ENCODE assay signal across 11 cellular contexts in the genomic region with DNA sequence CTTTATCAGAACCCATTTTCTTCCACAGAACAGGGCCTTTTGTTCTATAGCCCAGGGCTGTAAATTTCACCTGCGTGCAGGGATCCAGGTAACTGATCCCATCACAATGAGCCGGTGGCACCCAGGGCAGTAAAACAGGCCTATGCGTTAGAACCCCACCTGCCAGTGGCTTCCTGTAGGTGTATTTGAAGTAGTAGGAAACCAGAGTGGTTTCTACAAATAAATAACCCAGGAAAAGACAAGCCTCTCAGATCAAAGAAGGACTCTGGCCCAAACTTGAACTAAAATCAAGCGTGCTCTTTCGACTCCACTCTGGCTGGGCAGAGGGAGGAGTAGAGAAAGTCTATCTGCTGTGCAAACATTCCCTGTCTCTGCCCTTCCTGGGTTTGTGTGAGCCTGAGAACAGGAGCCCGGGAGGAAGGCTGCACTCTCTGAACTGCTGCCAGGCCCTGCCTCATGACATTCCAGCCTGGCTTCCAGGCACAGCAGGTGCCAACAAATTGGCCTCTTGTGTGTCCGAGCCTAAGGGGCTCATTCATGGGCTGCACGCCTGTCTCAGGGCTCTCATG.
DNase-seq lines count a peak whose midpoint lies in the region; ATAC-seq and TF ChIP-seq lines count a peak whose summit lies in the region.
"Had no signal": no experiment of that assay in that cellular context is flagged by ENCODE, and none has a peak within 500 bp of the region (broad histone marks: within the 10 kb centered on the region; RNA-seq: fewer than 3 reads in every experiment).

No MANE protein-coding gene starts in this region.

- no peaks in the 10 kb centered on the region for H3K9me3 Mint-ChIP-seq in effector memory CD8-positive, alpha-beta T cell
- H3K9me3 Mint-ChIP-seq: activated B cell treated with CpG ODN at 0.5 μM for 24 hours had no signal

- no peak overlapping the region for H3K4me3 ChIP-seq in choroid plexus epithelial cell (ENCODE audit: low read depth, low read length)
- H3K4me3 ChIP-seq in muscle layer of colon (ENCODE audit: low read depth in 1 of 2, low read length in 2 of 2) = no peak overlapping the region
- H3K4me3 ChIP-seq: HAP-1 had no signal

- H3K9ac ChIP-seq in muscle layer of colon (ENCODE audit: low read length) = no peak overlapping the region

- H3K27me3 Mint-ChIP-seq in effector memory CD8-positive, alpha-beta T cell = peaks cover 42 to 51% of the 10 kb centered on the region in 2 donors
- H3K27me3 Mint-ChIP-seq: activated B cell treated with CpG ODN at 0.5 μM for 24 hours had no signal

- H3K4me1 Mint-ChIP-seq in effector memory CD8-positive, alpha-beta T cell (ENCODE audit: low read depth in 2 of 2) = no peaks in the 10 kb centered on the region
- H3K4me1 Mint-ChIP-seq: activated B cell treated with CpG ODN at 0.5 μM for 24 hours had no signal

- H3K4me1 ChIP-seq in muscle layer of colon (ENCODE audit: insufficient read depth, low read length) = peaks cover 48% of the 10 kb centered on the region
- H3K4me1 ChIP-seq: HAP-1 had no signal

- no peaks in the 10 kb centered on the region for H3K27me3 ChIP-seq in muscle layer of colon (ENCODE audit: control insufficient read depth in 1 of 2, insufficient read depth in 2 of 2, low read length in 2 of 2)

- H3K27ac ChIP-seq in muscle layer of colon (ENCODE audit: low read depth, low read length) = peak overlapping the region; percentile 37

- no peak overlapping the region for H3K27ac Mint-ChIP-seq in effector memory CD8-positive, alpha-beta T cell
- H3K27ac Mint-ChIP-seq: activated B cell treated with CpG ODN at 0.5 μM for 24 hours had no signal

- DNase-seq in COR-L47 (lab: John Stamatoyannopoulos, UW) (peak; percentile 47), NCI-H146 treated with DMSO at 0.1 percent for 48 hours (lab: John Stamatoyannopoulos, UW; ENCODE audit: unreplicated experiment) (peak; percentile 72), choroid plexus epithelial cell (ENCODE audit: low read depth) (peak; percentile 47)
- DNase-seq in effector memory CD8-positive, alpha-beta T cell = no peak
- DNase-seq: activated B cell treated with CpG ODN at 0.5 μM for 24 hours, GDM1 had no signal

- H3K9me3 ChIP-seq in muscle layer of colon (ENCODE audit: low read length) = no peaks in the 10 kb centered on the region
- H3K9me3 ChIP-seq: HAP-1 had no signal

- no peaks in the 10 kb centered on the region for H3K36me3 ChIP-seq in muscle layer of colon (ENCODE audit: insufficient read depth, low read length)
- H3K36me3 ChIP-seq: HAP-1 had no signal

- ATAC-seq in HG03108 (IDR thresholded peaks at IDR 0.05; ENCODE audit: unreplicated experiment) = no peak
- ATAC-seq in effector memory CD8-positive, alpha-beta T cell (replicated peaks) = no peak
- ATAC-seq in GM19351 (IDR thresholded peaks at IDR 0.05; ENCODE audit: unreplicated experiment) = no peak
- no peak for ATAC-seq in HG03439 (IDR thresholded peaks at IDR 0.05; ENCODE audit: unreplicated experiment)

- no peak for TF ChIP-seq CTCF in choroid plexus epithelial cell (conservative IDR thresholded peaks at IDR 0.05; ENCODE audit: low read depth, low read length)

- no peak overlapping the region for H3K4me3 Mint-ChIP-seq in effector memory CD8-positive, alpha-beta T cell
- H3K4me3 Mint-ChIP-seq: activated B cell treated with CpG ODN at 0.5 μM for 24 hours had no signal

- no peaks in the 10 kb centered on the region for H3K36me3 Mint-ChIP-seq in effector memory CD8-positive, alpha-beta T cell (ENCODE audit: insufficient read depth)

Comparison
In these comparisons a context has a peak if more than half of its experiments do, and no peak if none do; other contexts are left out.
1. DNase-seq: peak in COR-L47 (single experiment), NCI-H146 treated with DMSO at 0.1 percent for 48 hours (single experiment) and choroid plexus epithelial cell (single experiment); none in effector memory CD8-positive, alpha-beta T cell (0 of 3).